In genomic region chr1:156154317-156154749, GRCh38 we compare ENCODE assay signal across 8 cellular contexts. TPM values are rescaled to one million over a fixed set of nuclear protein-coding genes. Genes with fewer than 3 reads are reported as not detected.
DNase-seq lines count a peak whose midpoint lies in the region; ATAC-seq, FAIRE-seq and TF ChIP-seq lines count a peak whose summit lies in the region.

No MANE protein-coding gene starts in this region.

- TF ChIP-seq POLR2A in tibial nerve (IDR thresholded peaks at IDR 0.05): no peak

- peak overlapping the region; percentile 86 for H3K4me2 ChIP-seq in BLaER1
- no peak overlapping the region for H3K4me2 ChIP-seq in astrocyte (ENCODE audit: low read length)

- no peaks in the 10 kb centered on the region for H3K9me3 Mint-ChIP-seq in astrocyte (ENCODE audit: unreplicated experiment)

- H4K20me1 ChIP-seq in BLaER1 (no peaks in the 10 kb centered on the region), astrocyte (ENCODE audit: insufficient read depth, low read length) (no peaks in the 10 kb centered on the region)

- no peak overlapping the region for H2AFZ ChIP-seq in astrocyte (ENCODE audit: low read depth, low read length)

- H3K36me3 Mint-ChIP-seq in astrocyte (ENCODE audit: low read depth, unreplicated experiment): no peaks in the 10 kb centered on the region

- 59 to 60% methylated on average over 11 of the region's 11 CpGs for WGBS in tibial nerve, 2 donors

- H3K4me1 Mint-ChIP-seq in astrocyte (ENCODE audit: low read depth, unreplicated experiment): peaks cover 5% of the 10 kb centered on the region

- intact Hi-C loops in A673 (cut with micrococcal nuclease; ENCODE audit: unreplicated experiment): no loop called here

- FAIRE-seq in astrocyte (lab: Jason Lieb, UNC): no peak

- no peaks in the 10 kb centered on the region for H3K9me3 ChIP-seq in BLaER1
- no peaks in the 10 kb centered on the region for H3K9me3 ChIP-seq in astrocyte (ENCODE audit: insufficient read depth, low read depth, low read length)
- no peaks in the 10 kb centered on the region for H3K9me3 ChIP-seq in A673 (ENCODE audit: low read depth, low read length, poor library complexity, severe bottlenecking)
- H3K9me3 ChIP-seq in tibial nerve: no peaks in the 10 kb centered on the region

- ATAC-seq in GM19023 (IDR thresholded peaks at IDR 0.05; ENCODE audit: unreplicated experiment): peak; percentile 49
- ATAC-seq in HG03442 (IDR thresholded peaks at IDR 0.05; ENCODE audit: unreplicated experiment): peak; percentile 45
- ATAC-seq in GM21515 (IDR thresholded peaks at IDR 0.05; ENCODE audit: unreplicated experiment): no peak

- BruUV-seq in A673 (replicated peaks; lab: Mats Ljungman, UMichigan): no TSS peak

- DNase-seq in astrocyte (ENCODE audit: low read depth) (no peak), A673 (ENCODE audit: low spot score) (no peak), tibial nerve (ENCODE audit: low spot score in 2 of 2) (no peak)
- peak; percentile 78 for DNase-seq in stimulated activated CD4-positive, alpha-beta T cell treated with anti-CD3 and anti-CD28 coated beads, Interleukin-1b, Interleukin-23, amount 100 ng/mL, for 48 hours

- H3K27me3 ChIP-seq in BLaER1 (no peaks in the 10 kb centered on the region), astrocyte (ENCODE audit: insufficient read depth, low read length) (peaks cover 14% of the 10 kb centered on the region), A673 (replicated peaks; ENCODE audit: insufficient read depth, low read depth, low read length, poor library complexity) (no peaks in the 10 kb centered on the region), tibial nerve (peaks cover 0 to 11% of the 10 kb centered on the region in 2 donors)

- H3K9ac ChIP-seq in BLaER1 (peak overlapping the region; percentile 68), astrocyte (ENCODE audit: low read length) (no peak overlapping the region)

- no peak for TF ChIP-seq EP300 in tibial nerve (IDR thresholded peaks at IDR 0.05)

- no peaks in the 10 kb centered on the region for H3K79me2 ChIP-seq in astrocyte (ENCODE audit: insufficient read depth, low read length)

- H3K4me3 ChIP-seq in BLaER1 (peak overlapping the region; percentile 62), astrocyte (ENCODE audit: insufficient read depth, low read depth, low read length) (no peak overlapping the region), A673 (ENCODE audit: low read depth, low read length, poor library complexity, severe bottlenecking) (no peak overlapping the region), tibial nerve (peak overlapping the region in 1 of 4 donors; percentile 7)

- TF ChIP-seq CTCF in astrocyte (IDR thresholded peaks at IDR 0.05; ENCODE audit: insufficient read depth, low read depth, low read length) (no peak), A673 (conservative IDR thresholded peaks at IDR 0.05; ENCODE audit: low read depth, low read length) (no peak), tibial nerve (IDR thresholded peaks at IDR 0.05) (no peak)

- POLR2A ChIA-PET in A673 (lab: Charles Lee; ENCODE audit: low non-redundant PET): no interaction called here

- CTCF ChIA-PET in A673 (lab: Charles Lee): no interaction called here

- no peak overlapping the region for H3K4me3 Mint-ChIP-seq in astrocyte (ENCODE audit: unreplicated experiment)

- peaks cover 31% of the 10 kb centered on the region for H3K27me3 Mint-ChIP-seq in astrocyte (ENCODE audit: low read depth, unreplicated experiment)

- H3K4me1 ChIP-seq in BLaER1: peaks cover 94% of the 10 kb centered on the region
- H3K4me1 ChIP-seq in astrocyte (ENCODE audit: insufficient read depth, low read length): peaks cover 3% of the 10 kb centered on the region
- H3K4me1 ChIP-seq in A673 (ENCODE audit: insufficient read depth, low read length, poor library complexity, severe bottlenecking): no peaks in the 10 kb centered on the region
- peaks cover 0 to 7% (median 2%) of the 10 kb centered on the region in 4 donors for H3K4me1 ChIP-seq in tibial nerve

- peak overlapping the region; percentile 41 for H3K27ac Mint-ChIP-seq in astrocyte (ENCODE audit: unreplicated experiment)

- peak overlapping the region; percentile 77 for H3K27ac ChIP-seq in BLaER1
- no peak overlapping the region for H3K27ac ChIP-seq in astrocyte (ENCODE audit: low read depth, low read length)
- H3K27ac ChIP-seq in A673 (ENCODE audit: low read depth, low read length, poor library complexity, severe bottlenecking): no peak overlapping the region
- H3K27ac ChIP-seq in tibial nerve: no peak overlapping the region

- no peaks in the 10 kb centered on the region for H3K36me3 ChIP-seq in BLaER1
- no peaks in the 10 kb centered on the region for H3K36me3 ChIP-seq in astrocyte (ENCODE audit: insufficient read depth, low read length)
- no peaks in the 10 kb centered on the region for H3K36me3 ChIP-seq in A673 (ENCODE audit: insufficient read depth, low read length, poor library complexity, severe bottlenecking)
- H3K36me3 ChIP-seq in tibial nerve: no peaks in the 10 kb centered on the region

RNA-seq across cellular contexts. Expression of gene SEMA4A, which starts 0.9 kb away (rescaled TPM):
- total RNA-seq in astrocyte (0.66 and 1.1 TPM in 2 replicates), A673 (2021) (0.77 and 0.92 TPM in 2 replicates), tibial nerve (1 to 10 TPM; 1.8 to 4.6 (median 3.5) TPM)

RNA-seq across cellular contexts. Expression of gene SLC25A44, which starts 39.6 kb away (rescaled TPM):
- total RNA-seq in astrocyte (21.3 and 21.7 TPM in 2 replicates), A673 (2021) (28.9 and 30.9 TPM in 2 replicates), tibial nerve (10 to 100 TPM in 3 of 4 donors, 1 to 10 TPM in 1; 9.4 to 25.5 (median 13.6) TPM)

RNA-seq across cellular contexts. Expression of gene LMNA, which starts 39.8 kb away (rescaled TPM):
- total RNA-seq in astrocyte (429 and 464 TPM in 2 replicates), A673 (2021) (204 and 225 TPM in 2 replicates), tibial nerve (100 to 1,000 TPM; 371 to 501 (median 419) TPM)

RNA-seq across cellular contexts. Expression of gene PMF1, which starts 58.5 kb away (rescaled TPM):
- total RNA-seq in astrocyte (28.9 and 29.9 TPM in 2 replicates), A673 (2021) (89.6 and 96.6 TPM in 2 replicates), tibial nerve (10 to 100 TPM; 41.7 to 67.1 (median 49.1) TPM)
